ENCODE assay signal across 8 cellular contexts in genomic region chr12:11836282-11836963, GRCh38.
DNase-seq lines count a peak whose midpoint lies in the region; ATAC-seq and TF ChIP-seq lines count a peak whose summit lies in the region.

No MANE protein-coding gene starts in this region.

- H3K4me2 ChIP-seq in PC-9, result no peak overlapping the region

- H3K9me3 ChIP-seq in T-helper 17 cell (ENCODE audit: control insufficient read depth, low read length, poor library complexity, severe bottlenecking), result no peaks in the 10 kb centered on the region
- H3K9me3 ChIP-seq in heart left ventricle, result no peaks in the 10 kb centered on the region
- H3K9me3 ChIP-seq in PC-9 (ENCODE audit: insufficient read depth, low read depth), result no peaks in the 10 kb centered on the region

- intact Hi-C loops in heart left ventricle (cut with DNase I) (no loop called here), PC-9 (cut with micrococcal nuclease; ENCODE audit: unreplicated experiment) (no loop called here)

- no peak overlapping the region for H2AFZ ChIP-seq in PC-9

- POLR2A ChIA-PET in PC-9 (lab: Charles Lee; ENCODE audit: unreplicated experiment), result interaction anchor here (0.6 kb wide), 1 partner anchor 56 kb away, joined by 13 read pairs; no protein-coding TSS in a partner anchor

- peak; percentile 81 for ATAC-seq in GM19025 (IDR thresholded peaks at IDR 0.05; ENCODE audit: low read depth, unreplicated experiment)
- ATAC-seq in HG03095 (IDR thresholded peaks at IDR 0.05; ENCODE audit: unreplicated experiment), result peak; percentile 85
- peak; percentile 94 for ATAC-seq in T-helper 17 cell
- ATAC-seq in heart left ventricle, result peak; percentile 23 to 64 (median 48)

- peaks cover 5% of the 10 kb centered on the region; the same call in 1 of the 2 replicates for H3K79me2 ChIP-seq in PC-9 (ENCODE audit: low read depth)

- peak overlapping the region; percentile 76 for H3K27ac Mint-ChIP-seq in T-helper 17 cell

- H3K9me2 ChIP-seq in PC-9 (ENCODE audit: insufficient read depth), result no peaks in the 10 kb centered on the region

- WGBS in heart left ventricle, 4 donors, result 77 to 88% (median 85%) methylated on average over 11 of the region's 11 CpGs

- H3K27me3 ChIP-seq in heart left ventricle (no peaks in the 10 kb centered on the region), PC-9 (ENCODE audit: insufficient read depth, low read depth) (no peaks in the 10 kb centered on the region)

- H3K27me3 Mint-ChIP-seq in T-helper 17 cell, result no peaks in the 10 kb centered on the region

- peaks cover 19% of the 10 kb centered on the region for H3F3A ChIP-seq in PC-9 (ENCODE audit: insufficient read depth, low read depth)

- peaks cover 47% of the 10 kb centered on the region for H3K4me1 Mint-ChIP-seq in T-helper 17 cell

- DNase-seq in Ammon's horn (ENCODE audit: low spot score), result peak; percentile 68
- DNase-seq in T-helper 17 cell, result peak in 1 of 3 donors; percentile 8
- peak in 4 of 5 donors; percentile 41 to 53 (median 48) for DNase-seq in heart left ventricle
- peak; percentile 47 to 73 for DNase-seq in stimulated activated CD8-positive, alpha-beta memory T cell treated with anti-CD3 and anti-CD28 coated beads, Interleukin-7, amount 100 ng/mL, for 48 hours (ENCODE audit: extremely low read depth in 1 of 2, low read depth in 1 of 2)
- DNase-seq in AML-193 (lab: John Stamatoyannopoulos, UW), result no peak
- no peak for DNase-seq in PC-9

- TF ChIP-seq CTCF in heart left ventricle (IDR thresholded peaks at IDR 0.05) (no peak), PC-9 (conservative IDR thresholded peaks at IDR 0.05) (no peak)

- no peak for TF ChIP-seq POLR2A in heart left ventricle (IDR thresholded peaks at IDR 0.05)

- H3K27ac ChIP-seq in heart left ventricle, result peak overlapping the region in 6 of 12 donors; percentile 14 to 96 (median 40)
- no peak overlapping the region for H3K27ac ChIP-seq in PC-9

- BruUV-seq in PC-9 (replicated peaks; lab: Mats Ljungman, UMichigan), result no TSS peak

- H4K20me1 ChIP-seq in PC-9 (ENCODE audit: insufficient read depth), result no peaks in the 10 kb centered on the region

- CTCF ChIA-PET in PC-9 (lab: Charles Lee), result no interaction called here

- peaks cover 10% of the 10 kb centered on the region for H3K36me3 Mint-ChIP-seq in T-helper 17 cell (ENCODE audit: low read depth)

- H3K4me3 ChIP-seq in heart left ventricle (no peak overlapping the region), PC-9 (no peak overlapping the region)

- H3K4me1 ChIP-seq in heart left ventricle (peaks cover 3 to 99% (median 68%) of the 10 kb centered on the region in 12 donors), PC-9 (replicated peaks; ENCODE audit: insufficient read depth) (peaks cover 28% of the 10 kb centered on the region)

- H3K36me3 ChIP-seq in heart left ventricle (peaks cover 0 to 16% (median 3%) of the 10 kb centered on the region in 9 donors), PC-9 (ENCODE audit: low read depth) (0 out of 2 replicates have a peak, but pooled peaks cover 7% of the 10 kb centered on the region)

- H3K4me3 Mint-ChIP-seq in T-helper 17 cell, result peak overlapping the region; percentile 55

Comparison
In these comparisons a context has a peak if more than half of its experiments do, and no peak if none do; other contexts are left out.
1. DNase-seq: peak in Ammon's horn (single experiment), heart left ventricle (4 of 5) and stimulated activated CD8-positive, alpha-beta memory T cell treated with anti-CD3 and anti-CD28 coated beads, Interleukin-7, amount 100 ng/mL, for 48 hours (2 of 2); none in AML-193 (0 of 2) and PC-9 (0 of 2).
2. Peak in every context shown above with its lines, with median percentiles within 50 percentile points of each other: ATAC-seq.